1 cellular context compared by ENCODE assay signal in genomic region chr2:240946654-240947053, GRCh38.
TF ChIP-seq lines count a peak whose summit lies in the region.

No MANE protein-coding gene starts in this region.

TF ChIP-seq in HepG2, 621 proteins besides CTCF, POLR2A, EP300 and RAD21:
- TF ChIP-seq ZKSCAN8 (CRISPR knock-in tag; IDR thresholded peaks at IDR 0.05; ENCODE audit: borderline replicate concordance) (no peak), SMYD3 (CRISPR knock-in tag; IDR thresholded peaks at IDR 0.05) (no peak), MXD4 (CRISPR knock-in tag; IDR thresholded peaks at IDR 0.05) (no peak), CSRNP2 (CRISPR knock-in tag; conservative IDR thresholded peaks at IDR 0.05; ENCODE audit: low read depth) (no peak), HOXD1 (CRISPR knock-in tag; IDR thresholded peaks at IDR 0.05) (no peak), IKZF4 (CRISPR knock-in tag; IDR thresholded peaks at IDR 0.05; ENCODE audit: borderline replicate concordance, low read depth, not compliant biosample characterization) (no peak), PBX2 (CRISPR knock-in tag; IDR thresholded peaks at IDR 0.05) (no peak)
